ENCODE assay signal across 1 cellular context in the genomic region with DNA sequence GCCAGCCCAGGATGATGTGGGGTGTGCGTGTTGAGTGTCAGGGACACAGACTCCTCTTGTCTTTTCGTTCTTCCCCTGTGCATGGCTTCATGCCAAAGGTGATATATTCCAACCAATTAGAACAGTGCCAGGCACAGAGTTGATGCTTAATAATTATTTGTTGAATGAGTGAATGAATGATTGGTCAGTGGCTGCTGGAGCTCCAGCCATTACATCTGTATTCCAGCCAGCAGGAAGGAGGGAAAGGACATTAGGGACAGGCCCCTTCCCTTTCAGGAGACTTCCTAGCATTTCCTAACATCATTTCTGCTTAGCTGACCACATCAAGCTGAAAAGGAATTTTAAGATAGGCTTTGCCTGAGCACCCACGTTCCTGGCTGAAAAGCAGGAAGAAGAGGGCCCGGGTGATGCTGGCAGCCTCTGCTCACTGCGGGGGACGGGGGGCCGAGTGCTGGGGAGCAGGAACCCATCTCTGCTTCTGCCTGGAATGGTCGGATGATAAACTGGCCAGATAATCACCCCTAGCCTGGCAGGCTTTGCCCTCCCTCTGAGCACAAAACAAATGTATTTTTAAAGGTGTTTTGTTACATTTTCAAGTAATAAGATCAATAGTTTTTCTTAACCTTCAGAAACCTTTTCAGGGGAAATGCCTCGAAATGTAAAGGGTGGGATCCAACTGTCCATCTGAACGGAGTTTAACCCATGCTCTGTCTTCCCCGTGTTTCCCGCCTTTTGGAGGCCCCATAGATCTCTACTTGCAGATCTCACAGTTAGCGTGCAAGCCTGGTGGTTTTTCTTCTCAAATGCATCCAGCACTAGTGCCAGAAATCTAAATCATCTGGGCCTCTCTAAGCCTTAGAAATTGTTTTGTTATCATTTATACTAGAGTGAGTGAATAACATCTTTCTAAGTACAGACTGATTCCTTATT.
TF ChIP-seq lines count a peak whose summit lies in the region.

No MANE protein-coding gene starts in this region.

TF ChIP-seq in H1, 55 proteins besides CTCF, POLR2A, EP300 and RAD21 (continued from another document):
- TF ChIP-seq SAP30 (IDR thresholded peaks at IDR 0.05; ENCODE audit: insufficient read depth, insufficient replicate concordance, low read length): no peak
- TF ChIP-seq CREB1 (IDR thresholded peaks at IDR 0.05): no peak
- TF ChIP-seq, protein P1, sequence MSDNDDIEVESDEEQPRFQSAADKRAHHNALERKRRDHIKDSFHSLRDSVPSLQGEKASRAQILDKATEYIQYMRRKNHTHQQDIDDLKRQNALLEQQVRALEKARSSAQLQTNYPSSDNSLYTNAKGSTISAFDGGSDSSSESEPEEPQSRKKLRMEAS (IDR thresholded peaks at IDR 0.05): 0 out of 2 replicates have a peak, but pooled peaks have one; percentile 36
- TF ChIP-seq KDM1A (IDR thresholded peaks at IDR 0.05; ENCODE audit: borderline replicate concordance, low read length): peak; percentile 75
